ENCODE assay signal across 19 cellular contexts in the genomic region with DNA sequence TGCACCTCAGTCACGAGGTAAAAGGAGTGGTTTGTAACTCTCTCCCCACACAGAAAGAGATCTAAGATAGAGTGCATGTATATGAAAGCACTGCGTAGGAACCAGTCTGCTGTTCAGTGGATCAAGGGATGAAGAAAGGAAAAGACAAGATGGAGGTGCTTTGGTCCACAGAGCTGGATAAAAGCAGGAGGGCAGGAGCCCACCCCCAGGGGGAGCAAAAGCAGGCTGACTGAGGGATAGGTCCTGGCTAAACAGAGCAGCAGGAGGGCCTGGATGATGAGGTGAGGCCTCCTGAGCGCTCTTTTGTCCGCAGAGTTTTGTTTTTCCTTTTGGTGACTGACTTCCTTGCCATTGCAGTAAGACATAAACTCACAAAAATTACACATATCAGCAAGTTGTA.
"Had no signal": no experiment of that assay in that cellular context is flagged by ENCODE, and none has a peak within 500 bp of the region (broad histone marks: within the 10 kb centered on the region; RNA-seq: fewer than 3 reads in every experiment).

No MANE protein-coding gene starts in this region.

- H3K27ac Mint-ChIP-seq: dendritic cell treated with granulocyte-macrophage colony-stimulating factor and Interleukin-4, amounts not matched to agents 40 ng/mL and 50 ng/mL, for 4 days; effector memory CD8-positive, alpha-beta T cell; naive thymus-derived CD8-positive, alpha-beta T cell; stimulated activated naive B cell treated with anti-CD40 and anti-IgM and Interleukin-4, amounts not matched to agents 10 μg/mL and 1 μg/mL and 100 μg/mL, for 72 hours had no signal

- H3K27me3 Mint-ChIP-seq: effector memory CD8-positive, alpha-beta T cell had no signal

- H3K4me3 ChIP-seq: esophagus squamous epithelium, mucosa of descending colon, spleen, stomach, thoracic aorta, transverse colon had no signal

- H3K36me3 ChIP-seq: esophagus squamous epithelium, spleen, stomach, thoracic aorta, transverse colon had no signal

- H3K36me3 Mint-ChIP-seq: naive thymus-derived CD8-positive, alpha-beta T cell; stimulated activated naive B cell treated with anti-CD40 and anti-IgM and Interleukin-4, amounts not matched to agents 10 μg/mL and 1 μg/mL and 100 μg/mL, for 72 hours had no signal

- ATAC-seq: effector memory CD8-positive, alpha-beta T cell; left colon; left ventricle myocardium superior; mucosa of descending colon; naive thymus-derived CD8-positive, alpha-beta T cell; sciatic nerve; stimulated activated naive B cell treated with anti-CD40 and anti-IgM and Interleukin-4, amounts not matched to agents 10 μg/mL and 1 μg/mL and 100 μg/mL, for 72 hours had no signal

- H3K9me3 Mint-ChIP-seq: dendritic cell treated with granulocyte-macrophage colony-stimulating factor and Interleukin-4, amounts not matched to agents 40 ng/mL and 50 ng/mL, for 4 days; stimulated activated naive B cell treated with anti-CD40 and anti-IgM and Interleukin-4, amounts not matched to agents 10 μg/mL and 1 μg/mL and 100 μg/mL, for 72 hours had no signal

- H3K27ac ChIP-seq: esophagus squamous epithelium, spleen, stomach, thoracic aorta, transverse colon had no signal

- DNase-seq: effector memory CD8-positive, alpha-beta T cell; esophagus squamous epithelium; foreskin fibroblast; left colon; left ventricle myocardium superior; mucosa of descending colon; naive thymus-derived CD8-positive, alpha-beta T cell; posterior cingulate gyrus; spleen; stimulated activated CD4-positive, alpha-beta T cell treated with anti-CD3 and anti-CD28 coated beads, Interleukin-15, amount 100 ng/mL, for 24 hours; stimulated activated CD4-positive, alpha-beta T cell treated with anti-CD3 and anti-CD28 coated beads, Interleukin-1b, Interleukin-23, amount 100 ng/mL, for 48 hours; stimulated activated CD4-positive, alpha-beta T cell treated with anti-CD3 and anti-CD28 coated beads, Interleukin-4, amount 100 ng/mL, for 24 hours; stimulated activated naive B cell treated with anti-CD40 and anti-IgM and Interleukin-4, amounts not matched to agents 10 μg/mL and 1 μg/mL and 100 μg/mL, for 72 hours; stomach; substantia nigra; transverse colon had no signal

- H3K4me1 ChIP-seq: esophagus squamous epithelium, stomach, transverse colon had no signal

- H3K4me1 Mint-ChIP-seq: naive thymus-derived CD8-positive, alpha-beta T cell; stimulated activated naive B cell treated with anti-CD40 and anti-IgM and Interleukin-4, amounts not matched to agents 10 μg/mL and 1 μg/mL and 100 μg/mL, for 72 hours had no signal

- H3K9me3 ChIP-seq: esophagus squamous epithelium, mucosa of descending colon, spleen, stomach, thoracic aorta, transverse colon had no signal

- H3K4me3 Mint-ChIP-seq: dendritic cell treated with granulocyte-macrophage colony-stimulating factor and Interleukin-4, amounts not matched to agents 40 ng/mL and 50 ng/mL, for 4 days; effector memory CD8-positive, alpha-beta T cell; naive thymus-derived CD8-positive, alpha-beta T cell; stimulated activated naive B cell treated with anti-CD40 and anti-IgM and Interleukin-4, amounts not matched to agents 10 μg/mL and 1 μg/mL and 100 μg/mL, for 72 hours had no signal

- H3K27me3 ChIP-seq: esophagus squamous epithelium, spleen, stomach, transverse colon had no signal
